ENCODE assay signal across 8 cellular contexts in genomic region chr18:23689031-23689615, GRCh38. TPM values are rescaled to one million over a fixed set of nuclear protein-coding genes. Genes with fewer than 3 reads are reported as not detected.
DNase-seq lines count a peak whose midpoint lies in the region; ATAC-seq and TF ChIP-seq lines count a peak whose summit lies in the region.

LAMA3 (plus strand) TSS chr18:23689453; CDS start chr18:23689684, 231 bp downstream.

- H3K4me3 Mint-ChIP-seq in activated T-cell treated with anti-CD3 and anti-CD28 coated beads, Interleukin-2, amount 50 U/mL, for 24 hours, result peak within 1 kb of the TSS; percentile 61
- peak within 1 kb of the TSS; percentile 25 for H3K4me3 Mint-ChIP-seq in natural killer cell

- intact Hi-C loops in natural killer cell (cut with micrococcal nuclease), result no loop called here
- intact Hi-C loops in uterus (cut with DNase I; ENCODE audit: low total_unique reads), result no loop called here

- H3K4me3 ChIP-seq in fibroblast of pulmonary artery (replicated peaks; ENCODE audit: low read depth, low read length), result peak within 1 kb of the TSS; percentile 46
- H3K4me3 ChIP-seq in uterus, result peak within 1 kb of the TSS; percentile 57 to 58

- TF ChIP-seq POLR2A in uterus (IDR thresholded peaks at IDR 0.05), result peak; percentile 39 to 75

- H3K36me3 Mint-ChIP-seq in activated T-cell treated with anti-CD3 and anti-CD28 coated beads, Interleukin-2, amount 50 U/mL, for 24 hours (ENCODE audit: low read depth), result no peaks in the 10 kb centered on the region
- H3K36me3 Mint-ChIP-seq in natural killer cell, result no peaks in the 10 kb centered on the region

- peaks cover 11% of the 10 kb centered on the region for H3K4me1 Mint-ChIP-seq in activated T-cell treated with anti-CD3 and anti-CD28 coated beads, Interleukin-2, amount 50 U/mL, for 24 hours (ENCODE audit: low read depth)
- peaks cover 0 to 7% of the 10 kb centered on the region in 2 donors for H3K4me1 Mint-ChIP-seq in natural killer cell

- DNase-seq in 8988T (peak; percentile 98), NCI-H2227 (lab: John Stamatoyannopoulos, UW; ENCODE audit: unreplicated experiment) (peak; percentile 77), fibroblast of pulmonary artery (ENCODE audit: low read depth) (no peak), natural killer cell (peak; percentile 18), uterus (peak; percentile 68 to 74)
- DNase-seq in activated T-cell treated with anti-CD3 and anti-CD28 coated beads, Interleukin-2, amount 50 U/mL, for 24 hours, result peak; percentile 67

- no peak within 1 kb of the TSS for H3K27ac Mint-ChIP-seq in activated T-cell treated with anti-CD3 and anti-CD28 coated beads, Interleukin-2, amount 50 U/mL, for 24 hours
- H3K27ac Mint-ChIP-seq in natural killer cell, result no peak within 1 kb of the TSS

- no peaks in the 10 kb centered on the region for H3K9me3 Mint-ChIP-seq in activated T-cell treated with anti-CD3 and anti-CD28 coated beads, Interleukin-2, amount 50 U/mL, for 24 hours
- H3K9me3 Mint-ChIP-seq in natural killer cell, result no peaks in the 10 kb centered on the region

- no peaks in the 10 kb centered on the region for H3K36me3 ChIP-seq in uterus

- H3K27me3 ChIP-seq in uterus, result no peaks in the 10 kb centered on the region

- H3K9me3 ChIP-seq in uterus, result no peaks in the 10 kb centered on the region

- peaks cover 58% of the 10 kb centered on the region for H3K27me3 Mint-ChIP-seq in activated T-cell treated with anti-CD3 and anti-CD28 coated beads, Interleukin-2, amount 50 U/mL, for 24 hours
- H3K27me3 Mint-ChIP-seq in natural killer cell (ENCODE audit: low read depth in 2 of 2), result peaks cover 39 to 48% of the 10 kb centered on the region in 2 donors

- no peaks in the 10 kb centered on the region for H3K4me1 ChIP-seq in uterus

- TF ChIP-seq CTCF in fibroblast of pulmonary artery (IDR thresholded peaks at IDR 0.05; ENCODE audit: low read length, missing control alignments), result peak; percentile 15
- no peak for TF ChIP-seq CTCF in natural killer cell (IDR thresholded peaks at IDR 0.05)
- peak; percentile 26 to 34 (median 32) for TF ChIP-seq CTCF in uterus (IDR thresholded peaks at IDR 0.05)

- H3K27ac ChIP-seq in uterus, result peak within 1 kb of the TSS; percentile 81 to 86

- peak; percentile 63 for ATAC-seq in GM18861 (IDR thresholded peaks at IDR 0.05; ENCODE audit: unreplicated experiment)
- ATAC-seq in natural killer cell, result peak; percentile 54 to 72 (median 61)
- ATAC-seq in GM18520 (IDR thresholded peaks at IDR 0.05; ENCODE audit: unreplicated experiment), result no peak

RNA-seq across cellular contexts. Expression of gene LAMA3, which starts in this region (rescaled TPM):
- total RNA-seq in natural killer cell (not detected), uterus (10 to 100 TPM; 46.5 to 75.4 (median 57.4) TPM)

Comparison
In these comparisons a context has a peak if more than half of its experiments do, and no peak if none do; other contexts are left out.
1. RNA of gene LAMA3 (total RNA-seq): 46.5 to 75.4 TPM in uterus; not detected in natural killer cell; every median in the first group is over 10 times any median in the second.
2. Peak in DNase-seq and ATAC-seq in natural killer cell; RNA of the gene not detected or under 1 TPM.